In genomic region chr1:96596226-96596625, GRCh38 we compare ENCODE assay signal across 2 cellular contexts.
TF ChIP-seq lines count a peak whose summit lies in the region.

No MANE protein-coding gene starts in this region.

TF ChIP-seq in GM23338, 12 proteins besides CTCF, POLR2A, EP300 and RAD21 (continued from another document):
- peak; percentile 56; the same call in 1 of the 2 replicates for TF ChIP-seq ZNF462 (CRISPR knock-in tag; IDR thresholded peaks at IDR 0.05)
- TF ChIP-seq ZNF114 (CRISPR knock-in tag; IDR thresholded peaks at IDR 0.05), result no peak
TF ChIP-seq in GM23338: peak in this region for 1.

TF ChIP-seq in HepG2, 621 proteins besides CTCF, POLR2A, EP300 and RAD21 (continued from another document):
- TF ChIP-seq, protein P1, sequence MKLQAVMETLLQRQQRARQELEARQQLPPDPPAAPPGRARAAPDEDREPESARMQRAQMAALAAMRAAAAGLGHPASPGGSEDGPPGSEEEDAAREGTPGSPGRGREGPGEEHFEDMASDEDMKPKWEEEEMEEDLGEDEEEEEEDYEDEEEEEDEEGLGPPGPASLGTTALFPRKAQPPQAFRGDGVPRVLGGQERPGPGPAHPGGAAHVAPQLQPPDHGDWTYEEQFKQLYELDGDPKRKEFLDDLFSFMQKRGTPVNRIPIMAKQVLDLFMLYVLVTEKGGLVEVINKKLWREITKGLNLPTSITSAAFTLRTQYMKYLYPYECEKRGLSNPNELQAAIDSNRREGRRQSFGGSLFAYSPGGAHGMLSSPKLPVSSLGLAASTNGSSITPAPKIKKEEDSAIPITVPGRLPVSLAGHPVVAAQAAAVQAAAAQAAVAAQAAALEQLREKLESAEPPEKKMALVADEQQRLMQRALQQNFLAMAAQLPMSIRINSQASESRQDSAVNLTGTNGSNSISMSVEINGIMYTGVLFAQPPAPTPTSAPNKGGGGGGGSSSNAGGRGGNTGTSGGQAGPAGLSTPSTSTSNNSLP (IDR thresholded peaks at IDR 0.05; ENCODE audit: low read depth, low read length), result 0 out of 2 replicates have a peak, but pooled peaks have one; percentile 25
- TF ChIP-seq, protein P2, sequence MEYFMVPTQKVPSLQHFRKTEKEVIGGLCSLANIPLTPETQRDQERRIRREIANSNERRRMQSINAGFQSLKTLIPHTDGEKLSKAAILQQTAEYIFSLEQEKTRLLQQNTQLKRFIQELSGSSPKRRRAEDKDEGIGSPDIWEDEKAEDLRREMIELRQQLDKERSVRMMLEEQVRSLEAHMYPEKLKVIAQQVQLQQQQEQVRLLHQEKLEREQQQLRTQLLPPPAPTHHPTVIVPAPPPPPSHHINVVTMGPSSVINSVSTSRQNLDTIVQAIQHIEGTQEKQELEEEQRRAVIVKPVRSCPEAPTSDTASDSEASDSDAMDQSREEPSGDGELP (IDR thresholded peaks at IDR 0.05; ENCODE audit: borderline replicate concordance, low read depth), result peak; percentile 69; the same call in 1 of the 2 replicates
- TF ChIP-seq HMGA1 (CRISPR knock-in tag; conservative IDR thresholded peaks at IDR 0.05) (no peak), ZNF619 (CRISPR knock-in tag; IDR thresholded peaks at IDR 0.05) (no peak), KMT2B (CRISPR knock-in tag; IDR thresholded peaks at IDR 0.05) (no peak), ZKSCAN8 (CRISPR knock-in tag; IDR thresholded peaks at IDR 0.05; ENCODE audit: borderline replicate concordance) (no peak), SAP130 (CRISPR knock-in tag; IDR thresholded peaks at IDR 0.05; ENCODE audit: low read depth) (no peak), POLR2G (IDR thresholded peaks at IDR 0.05; ENCODE audit: low read depth, low read length) (no peak), ZNF282 (IDR thresholded peaks at IDR 0.05; ENCODE audit: partially characterized antibody) (no peak), ZNF543 (CRISPR knock-in tag; IDR thresholded peaks at IDR 0.05) (no peak), ZNF83 (CRISPR knock-in tag; IDR thresholded peaks at IDR 0.05; ENCODE audit: borderline replicate concordance) (no peak), RXRB (CRISPR knock-in tag; IDR thresholded peaks at IDR 0.05; ENCODE audit: borderline replicate concordance) (no peak), GATAD2A (CRISPR knock-in tag; IDR thresholded peaks at IDR 0.05) (peak; percentile 35; the same call in 1 of the 2 replicates), IRF2 (CRISPR knock-in tag; IDR thresholded peaks at IDR 0.05) (0 out of 2 replicates have a peak, but pooled peaks have one; percentile 30), ZNF12 (CRISPR knock-in tag; IDR thresholded peaks at IDR 0.05) (no peak), MED8 (CRISPR knock-in tag; IDR thresholded peaks at IDR 0.05; ENCODE audit: insufficient replicate concordance) (no peak), ZMYM4 (CRISPR knock-in tag; IDR thresholded peaks at IDR 0.05) (0 out of 2 replicates have a peak, but pooled peaks have one; percentile 19), XRCC5 (optimal IDR thresholded peaks at IDR 0.05; ENCODE audit: low read length) (peak; percentile 22), SMC3 (IDR thresholded peaks at IDR 0.05; ENCODE audit: low read length) (peak; percentile 64), AKAP8 (CRISPR knock-in tag; IDR thresholded peaks at IDR 0.05) (no peak)
- TF ChIP-seq, protein P3, sequence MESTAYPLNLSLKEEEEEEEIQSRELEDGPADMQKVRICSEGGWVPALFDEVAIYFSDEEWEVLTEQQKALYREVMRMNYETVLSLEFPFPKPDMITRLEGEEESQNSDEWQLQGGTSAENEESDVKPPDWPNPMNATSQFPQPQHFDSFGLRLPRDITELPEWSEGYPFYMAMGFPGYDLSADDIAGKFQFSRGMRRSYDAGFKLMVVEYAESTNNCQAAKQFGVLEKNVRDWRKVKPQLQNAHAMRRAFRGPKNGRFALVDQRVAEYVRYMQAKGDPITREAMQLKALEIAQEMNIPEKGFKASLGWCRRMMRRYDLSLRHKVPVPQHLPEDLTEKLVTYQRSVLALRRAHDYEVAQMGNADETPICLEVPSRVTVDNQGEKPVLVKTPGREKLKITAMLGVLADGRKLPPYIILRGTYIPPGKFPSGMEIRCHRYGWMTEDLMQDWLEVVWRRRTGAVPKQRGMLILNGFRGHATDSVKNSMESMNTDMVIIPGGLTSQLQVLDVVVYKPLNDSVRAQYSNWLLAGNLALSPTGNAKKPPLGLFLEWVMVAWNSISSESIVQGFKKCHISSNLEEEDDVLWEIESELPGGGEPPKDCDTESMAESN (CRISPR knock-in tag; conservative IDR thresholded peaks at IDR 0.05), result 0 out of 2 replicates have a peak, but pooled peaks have one; percentile 30
- TF ChIP-seq, protein P4, sequence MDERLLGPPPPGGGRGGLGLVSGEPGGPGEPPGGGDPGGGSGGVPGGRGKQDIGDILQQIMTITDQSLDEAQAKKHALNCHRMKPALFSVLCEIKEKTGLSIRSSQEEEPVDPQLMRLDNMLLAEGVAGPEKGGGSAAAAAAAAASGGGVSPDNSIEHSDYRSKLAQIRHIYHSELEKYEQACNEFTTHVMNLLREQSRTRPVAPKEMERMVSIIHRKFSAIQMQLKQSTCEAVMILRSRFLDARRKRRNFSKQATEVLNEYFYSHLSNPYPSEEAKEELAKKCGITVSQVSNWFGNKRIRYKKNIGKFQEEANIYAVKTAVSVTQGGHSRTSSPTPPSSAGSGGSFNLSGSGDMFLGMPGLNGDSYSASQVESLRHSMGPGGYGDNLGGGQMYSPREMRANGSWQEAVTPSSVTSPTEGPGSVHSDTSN (CRISPR knock-in tag; IDR thresholded peaks at IDR 0.05), result no peak
